8 cellular contexts compared by ENCODE assay signal in the genomic region with DNA sequence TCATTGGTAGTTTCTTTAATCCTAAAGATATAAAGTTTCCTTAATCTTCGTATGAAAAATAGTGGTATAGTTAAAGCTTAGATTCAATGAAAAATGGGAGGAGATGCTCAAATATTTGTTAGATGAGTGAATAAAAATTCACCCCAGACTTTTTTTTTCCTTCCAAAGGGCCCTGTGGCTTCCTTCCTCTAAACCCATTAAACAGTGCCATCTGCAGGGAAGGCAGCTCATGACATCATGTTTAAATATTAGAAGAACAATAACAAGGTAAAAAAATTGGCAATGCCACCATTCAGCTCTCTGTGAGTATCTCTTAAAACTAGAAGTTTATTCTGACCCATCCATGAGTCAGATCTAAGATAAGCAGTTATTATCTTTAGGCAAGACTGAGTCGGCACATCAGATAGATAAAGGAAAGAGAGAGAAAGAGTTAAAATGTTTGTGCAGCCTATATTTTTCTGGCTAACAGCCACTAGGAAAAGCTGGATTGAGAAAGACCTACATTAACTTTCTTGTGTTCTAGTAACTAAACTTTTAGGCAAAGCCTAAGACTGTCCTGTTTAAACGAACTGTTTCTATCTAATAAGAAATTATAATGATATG. TPM values are rescaled to one million over a fixed set of nuclear protein-coding genes. Genes with fewer than 3 reads are reported as not detected.
DNase-seq lines count a peak whose midpoint lies in the region; ATAC-seq, FAIRE-seq and TF ChIP-seq lines count a peak whose summit lies in the region.
"Had no signal": no experiment of that assay in that cellular context is flagged by ENCODE, and none has a peak within 500 bp of the region (broad histone marks: within the 10 kb centered on the region; RNA-seq: fewer than 3 reads in every experiment).

No MANE protein-coding gene starts in this region.

- no peaks in the 10 kb centered on the region for H3K9me2 ChIP-seq in SK-N-SH

- H3K9me3 ChIP-seq in SK-N-SH: no peaks in the 10 kb centered on the region

- no peaks in the 10 kb centered on the region for H3K27me3 ChIP-seq in SK-N-SH (ENCODE audit: insufficient read depth)

- no peaks in the 10 kb centered on the region for H3K4me1 ChIP-seq in SK-N-SH (ENCODE audit: control insufficient read depth in 1 of 2, insufficient read depth in 2 of 2, low read depth in 1 of 2, low read length in 1 of 2)

- no peak for ATAC-seq in GM18517 (IDR thresholded peaks at IDR 0.05; ENCODE audit: unreplicated experiment)

- DNase-seq in EL (peak; percentile 76), HPDE6-E6E7 (ENCODE audit: extremely low spot score) (peak; percentile 16), SK-N-SH (peak; percentile 29), foreskin melanocyte (peak; percentile 35), urothelium cell line (ENCODE audit: low spot score) (peak; percentile 44), GM19238 (ENCODE audit: insufficient read length, low spot score) (no peak)
- DNase-seq: activated B cell treated with CpG ODN at 0.5 μM for 24 hours had no signal

- no peak overlapping the region for H3K4me2 ChIP-seq in SK-N-SH

- CTCF ChIA-PET in SK-N-SH (lab: Yijun Ruan, JAX): interaction anchor here (0.6 to 2.1 kb wide), 11 partner anchors 10 to 291 kb away, joined by 3 to 11 read pairs (median 4); no protein-coding TSS in a partner anchor

- H3K79me2 ChIP-seq in SK-N-SH (ENCODE audit: insufficient read depth): no peaks in the 10 kb centered on the region

- TF ChIP-seq RAD21 in SK-N-SH (IDR thresholded peaks at IDR 0.05; ENCODE audit: low read length): peak; percentile 67

- no peak for TF ChIP-seq EP300 in SK-N-SH (IDR thresholded peaks at IDR 0.05; ENCODE audit: borderline replicate concordance in 1 of 2, low read depth in 1 of 2, low read length in 1 of 2)

- H2AFZ ChIP-seq in SK-N-SH (ENCODE audit: low read depth): 0 out of 2 replicates have a peak overlapping the region, but pooled peaks have one; percentile 5

- H3K36me3 ChIP-seq in SK-N-SH (replicated peaks in 1 of 2; ENCODE audit: control insufficient read depth in 1 of 2, insufficient read depth in 2 of 2, low read length in 1 of 2): no peaks in the 10 kb centered on the region

- FAIRE-seq in urothelium cell line (lab: Jason Lieb, UNC): no peak

- no peak overlapping the region for H3K27ac ChIP-seq in SK-N-SH (ENCODE audit: low read depth in 2 of 2, low read length in 1 of 2)

- peaks cover 4% of the 10 kb centered on the region for H3F3A ChIP-seq in SK-N-SH (replicated peaks; ENCODE audit: insufficient read depth)

- no peak overlapping the region; a peak in 1 of 4 replicates for H3K4me3 ChIP-seq in SK-N-SH (ENCODE audit: low read depth in 2 of 2, low read length in 1 of 2)

- no peak overlapping the region for H3K9ac ChIP-seq in SK-N-SH

- POLR2A ChIA-PET in SK-N-SH (lab: Yijun Ruan, JAX): no interaction called here

- H4K20me1 ChIP-seq in SK-N-SH (ENCODE audit: insufficient read depth): no peaks in the 10 kb centered on the region

- TF ChIP-seq CTCF in SK-N-SH (IDR thresholded peaks at IDR 0.05): peak; percentile 71

- 9% methylated on average over 3 of the region's 3 CpGs for WGBS in SK-N-SH (ENCODE audit: low lambda C conversion rate)

TF ChIP-seq in SK-N-SH, 30 proteins besides CTCF, POLR2A, EP300 and RAD21:
- TF ChIP-seq GATA2 (CRISPR knock-in tag; IDR thresholded peaks at IDR 0.05) (no peak), SMC3 (IDR thresholded peaks at IDR 0.05; ENCODE audit: low read depth, low read length) (peak; percentile 50)

RNA-seq across cellular contexts. Expression of a gene that starts 19.1 kb away (rescaled TPM):
- not detected in 2 replicates for polyA plus RNA-seq in SK-N-SH (2012; rRNA removed)
- not detected in 2 replicates for polyA plus RNA-seq in SK-N-SH (2012; cell fraction: cytosol; rRNA removed)
- not detected in 2 replicates for polyA plus RNA-seq in SK-N-SH (2012; cell fraction: nucleus; rRNA removed)

RNA-seq across cellular contexts. Expression of a gene that starts 40.5 kb away (rescaled TPM):
- not detected in 2 replicates for polyA plus RNA-seq in SK-N-SH (2012; rRNA removed)
- polyA plus RNA-seq in SK-N-SH (2012; cell fraction: cytosol; rRNA removed): not detected in 2 replicates
- polyA plus RNA-seq in SK-N-SH (2012; cell fraction: nucleus; rRNA removed): not detected in 2 replicates

RNA-seq across cellular contexts. Expression of a gene that starts 44.7 kb away (rescaled TPM):
- not detected in 2 replicates for polyA plus RNA-seq in SK-N-SH (2012; rRNA removed)
- not detected in 2 replicates for polyA plus RNA-seq in SK-N-SH (2012; cell fraction: cytosol; rRNA removed)
- not detected in 2 replicates for polyA plus RNA-seq in SK-N-SH (2012; cell fraction: nucleus; rRNA removed)

RNA-seq across cellular contexts. Expression of a gene that starts 52.8 kb away (rescaled TPM):
- 0.03 TPM in 1 of 2 replicates, not detected in the other for polyA plus RNA-seq in SK-N-SH (2012; rRNA removed)
- not detected in 2 replicates for polyA plus RNA-seq in SK-N-SH (2012; cell fraction: cytosol; rRNA removed)
- not detected in 2 replicates for polyA plus RNA-seq in SK-N-SH (2012; cell fraction: nucleus; rRNA removed)
